ENCODE assay signal across 8 cellular contexts in the genomic region with DNA sequence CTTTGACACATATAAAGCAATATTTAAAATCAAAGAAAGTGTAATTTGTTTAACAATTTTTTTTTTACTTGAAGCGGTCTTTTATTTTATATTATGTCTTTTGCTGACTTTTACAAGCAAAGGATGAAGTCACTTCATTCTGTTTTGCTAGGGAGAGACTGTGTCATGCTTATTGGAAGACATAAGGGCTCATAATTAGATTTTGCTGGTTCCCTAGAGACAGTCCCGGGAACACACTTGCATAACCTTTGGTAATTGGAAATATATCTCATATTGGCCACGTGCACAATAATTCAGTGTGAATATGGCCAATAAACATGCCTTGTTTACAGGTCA. TPM values are rescaled to one million over a fixed set of nuclear protein-coding genes. Genes with fewer than 3 reads are reported as not detected.
DNase-seq lines count a peak whose midpoint lies in the region; ATAC-seq, FAIRE-seq and TF ChIP-seq lines count a peak whose summit lies in the region.

No MANE protein-coding gene starts in this region.

- peaks cover 49% of the 10 kb centered on the region for H3K79me2 ChIP-seq in K562 (ENCODE audit: control insufficient read depth, insufficient read depth, low read length)

- H4K20me1 ChIP-seq in BLaER1 (no peaks in the 10 kb centered on the region), K562 (replicated peaks; ENCODE audit: control insufficient read depth, insufficient read depth, low read length) (no peaks in the 10 kb centered on the region; the same call in 1 of the 2 replicates)

- H3K36me3 ChIP-seq in BLaER1, result peaks cover 22% of the 10 kb centered on the region
- peaks cover 21% of the 10 kb centered on the region; the same call in 2 of the 3 replicates for H3K36me3 ChIP-seq in K562 (ENCODE audit: control insufficient read depth, insufficient read depth, low read length)

- DNase-seq in K562 (ENCODE audit: extremely low read depth in 1 of 4, low spot score in 3 of 4) (no peak), GM10266 (ENCODE audit: extremely low spot score) (no peak), NOMO-1 (lab: John Stamatoyannopoulos, UW; ENCODE audit: unreplicated experiment in 2 of 2) (no peak)
- DNase-seq in natural killer cell treated with Interleukin-12 subunit alpha and Interleukin-12 subunit beta and Interleukin-15 and Interleukin-18, amount 100 ng/mL, for 72 hours (ENCODE audit: low spot score), result no peak

- CTCF ChIA-PET in K562 (lab: Yijun Ruan, JAX; ENCODE audit: low intra/inter-chr PET ratio), result no interaction called here

- 9% methylated on average over 3 of the region's 3 CpGs for WGBS in K562 (ENCODE audit: insufficient coverage, low coverage, missing lambda C conversion rate)

- H3K9me3 ChIP-seq in BLaER1 (peaks cover 35% of the 10 kb centered on the region), K562 (replicated peaks; ENCODE audit: control insufficient read depth, insufficient read depth, low read depth, low read length) (no peaks in the 10 kb centered on the region; the same call in none of the 2 replicates)

- H3K4me2 ChIP-seq in BLaER1 (peak overlapping the region; percentile 67), K562 (ENCODE audit: insufficient read depth, low read length) (peak overlapping the region; percentile 78)

- peaks cover 5% of the 10 kb centered on the region for H3K36me3 Mint-ChIP-seq in natural killer cell treated with Interleukin-12 subunit alpha and Interleukin-12 subunit beta and Interleukin-15 and Interleukin-18, amount 100 ng/mL, for 72 hours

- peak overlapping the region in 1 of 2 donors; percentile 61 for H3K27ac Mint-ChIP-seq in natural killer cell treated with Interleukin-12 subunit alpha and Interleukin-12 subunit beta and Interleukin-15 and Interleukin-18, amount 100 ng/mL, for 72 hours

- H3K4me3 Mint-ChIP-seq in natural killer cell treated with Interleukin-12 subunit alpha and Interleukin-12 subunit beta and Interleukin-15 and Interleukin-18, amount 100 ng/mL, for 72 hours, result peak overlapping the region; percentile 79

- BruUV-seq in K562 (replicated peaks; lab: Mats Ljungman, UMichigan), result no TSS peak

- ATAC-seq in HG03342 (IDR thresholded peaks at IDR 0.05; ENCODE audit: unreplicated experiment), result peak; percentile 2
- no peak; the same call in 2 of the 3 replicates for ATAC-seq in K562
- no peak for ATAC-seq in natural killer cell treated with Interleukin-12 subunit alpha and Interleukin-12 subunit beta and Interleukin-15 and Interleukin-18, amount 100 ng/mL, for 72 hours
- ATAC-seq in HG03097 (IDR thresholded peaks at IDR 0.05; ENCODE audit: low FRiP score, unreplicated experiment), result no peak
- ATAC-seq in GM21526 (IDR thresholded peaks at IDR 0.05; ENCODE audit: low FRiP score, unreplicated experiment), result no peak

- POLR2A ChIA-PET in K562 (lab: Yijun Ruan, JAX), result no interaction called here

- peaks cover 11% of the 10 kb centered on the region for H3K4me1 ChIP-seq in BLaER1
- H3K4me1 ChIP-seq in K562 (replicated peaks in 1 of 2; ENCODE audit: control insufficient read depth in 2 of 2, insufficient read depth in 2 of 2, low read length in 2 of 2), result peaks cover 5 to 9% of the 10 kb centered on the region in 2 experiments; a peak in 4 of 5 replicates

- TF ChIP-seq CTCF in K562 (IDR thresholded peaks at IDR 0.05 in 2 of 3, conservative IDR thresholded peaks at IDR 0.05 in 1 of 3; ENCODE audit: insufficient read depth in 2 of 3, low read depth in 1 of 3, low read length in 3 of 3) (no peak), GM10266 (IDR thresholded peaks at IDR 0.05; ENCODE audit: control insufficient read depth, insufficient read depth, low read depth, missing control alignments) (no peak)

- H3K9ac ChIP-seq in BLaER1 (peak overlapping the region; percentile 83; the same call in 1 of the 2 replicates), K562 (ENCODE audit: insufficient read depth in 1 of 2, low read depth in 2 of 2, low read length in 2 of 2) (peak overlapping the region in 1 of 2 experiments; percentile 80; a peak in 2 of 4 replicates)

- peak overlapping the region; percentile 99 for H2AFZ ChIP-seq in K562 (ENCODE audit: low read depth, low read length)

- H3K4me1 Mint-ChIP-seq in natural killer cell treated with Interleukin-12 subunit alpha and Interleukin-12 subunit beta and Interleukin-15 and Interleukin-18, amount 100 ng/mL, for 72 hours (ENCODE audit: low read depth in 2 of 2), result no peaks in the 10 kb centered on the region

- intact Hi-C loops in K562 (cut with micrococcal nuclease), result no loop called here

- FAIRE-seq in K562 (lab: Jason Lieb, UNC), result no peak

- TF ChIP-seq EP300 in K562 (IDR thresholded peaks at IDR 0.05; ENCODE audit: low read length), result no peak

- H3K27ac ChIP-seq in BLaER1 (no peak overlapping the region), K562 (ENCODE audit: extremely low read depth, low read depth, low read length) (peak overlapping the region; percentile 88)

- TF ChIP-seq POLR2A in K562 (conservative IDR thresholded peaks at IDR 0.05), result no peak

- H3K9me3 Mint-ChIP-seq in natural killer cell treated with Interleukin-12 subunit alpha and Interleukin-12 subunit beta and Interleukin-15 and Interleukin-18, amount 100 ng/mL, for 72 hours, result no peaks in the 10 kb centered on the region

- in situ Hi-C loops in K562 (cut with MboI), result no loop called here

- no peak for TF ChIP-seq RAD21 in K562 (CRISPR knock-in tag; conservative IDR thresholded peaks at IDR 0.05 in 1 of 2, IDR thresholded peaks at IDR 0.05 in 1 of 2)

- H3K27me3 Mint-ChIP-seq in natural killer cell treated with Interleukin-12 subunit alpha and Interleukin-12 subunit beta and Interleukin-15 and Interleukin-18, amount 100 ng/mL, for 72 hours, result peaks cover 15 to 23% of the 10 kb centered on the region in 2 donors

- H3K27me3 ChIP-seq in BLaER1 (no peaks in the 10 kb centered on the region), K562 (ENCODE audit: control insufficient read depth in 2 of 2, insufficient read depth in 2 of 2, low read length in 2 of 2) (no peaks in the 10 kb centered on the region)

- no peaks in the 10 kb centered on the region for H3K9me1 ChIP-seq in K562 (ENCODE audit: control insufficient read depth, insufficient read depth, low read length)

- H3K4me3 ChIP-seq in BLaER1 (peak overlapping the region; percentile 82), K562 (peak overlapping the region; percentile 87)

RNA-seq across cellular contexts. Expression of a gene that starts 0.4 kb away (rescaled TPM):
- total RNA-seq in K562 (2011; cell fraction: chromatin; rRNA removed; ENCODE audit: low replicate concordance), result 210 and 255 TPM in 2 replicates
- 116 and 127 TPM in 2 replicates for total RNA-seq in K562 (2011; cell fraction: nucleolus; rRNA removed)
- 147 and 162 TPM in 2 replicates for total RNA-seq in K562 (2011; cell fraction: nucleoplasm; rRNA removed)
- total RNA-seq in K562 (2014; rRNA removed) (115 TPM in 2 replicates), K562 (2014; rRNA removed; fragmentation: Illumina TruSeq; extraction: Trizol) (106 and 114 TPM in 2 replicates), K562 (2015; rRNA removed; fragmentation: Illumina TruSeq; extraction: Trizol) (98.1 and 105 TPM in 2 replicates), K562 (2021) (152 and 158 TPM in 2 replicates)
- polyA plus RNA-seq in K562 (2011; rRNA removed) (258 and 270 TPM in 2 replicates), K562 (2014; fragmentation: Illumina TruSeq; extraction: Trizol) (113 and 136 TPM in 2 replicates), K562 (2014; fragmentation: Nextera tagmentation; extraction: Ambion mirVana) (10 to 100 TPM; 47.4 to 53.0 TPM), K562 (2014; rRNA removed) (98.9 and 105 TPM in 2 replicates)
- polyA plus RNA-seq in K562 (2011; cell fraction: cytosol; rRNA removed), result 98.2 and 133 TPM in 2 replicates
- 136 and 256 TPM in 2 replicates for polyA plus RNA-seq in K562 (2011; cell fraction: nucleus; rRNA removed)
- 103 and 113 TPM in 2 replicates for polyA plus RNA-seq in K562 (2012)
- polyA minus RNA-seq in K562 (2011; rRNA and poly(A)+ RNA removed), result 409 and 471 TPM in 2 replicates
- 218 and 242 TPM in 2 replicates for polyA minus RNA-seq in K562 (2011; cell fraction: cytosol; rRNA and poly(A)+ RNA removed)
- polyA minus RNA-seq in K562 (2011; cell fraction: nucleus; rRNA and poly(A)+ RNA removed), result 195 and 518 TPM in 2 replicates
- total RNA-seq in natural killer cell treated with Interleukin-12 subunit alpha and Interleukin-12 subunit beta and Interleukin-15 and Interleukin-18, amount 100 ng/mL, for 72 hours, result 10 to 100 TPM; 20.1 to 36.0 TPM

RNA-seq across cellular contexts. Expression of a gene that starts 7.3 kb away (rescaled TPM):
- 8.4 and 9.7 TPM in 2 replicates for total RNA-seq in K562 (2011; cell fraction: chromatin; rRNA removed; ENCODE audit: low replicate concordance)
- total RNA-seq in K562 (2011; cell fraction: nucleolus; rRNA removed), result 4.3 TPM in 2 replicates
- 3.1 and 4.9 TPM in 2 replicates for total RNA-seq in K562 (2011; cell fraction: nucleoplasm; rRNA removed)
- total RNA-seq in K562 (2014; rRNA removed), result 6.6 and 7.8 TPM in 2 replicates
- 6.9 and 7.8 TPM in 2 replicates for total RNA-seq in K562 (2014; rRNA removed; fragmentation: Illumina TruSeq; extraction: Trizol)
- 6.3 and 7.5 TPM in 2 replicates for total RNA-seq in K562 (2015; rRNA removed; fragmentation: Illumina TruSeq; extraction: Trizol)
- total RNA-seq in K562 (2021), result 6.3 and 6.8 TPM in 2 replicates
- polyA plus RNA-seq in K562 (2011; rRNA removed), result 4.7 and 10.1 TPM in 2 replicates
- polyA plus RNA-seq in K562 (2011; cell fraction: cytosol; rRNA removed), result 3.6 and 10.6 TPM in 2 replicates
- polyA plus RNA-seq in K562 (2011; cell fraction: nucleus; rRNA removed), result 4.4 and 8.6 TPM in 2 replicates
- polyA plus RNA-seq in K562 (2012), result 8.6 and 9.6 TPM in 2 replicates
- polyA plus RNA-seq in K562 (2014; fragmentation: Illumina TruSeq; extraction: Trizol), result 8.5 and 9.8 TPM in 2 replicates
- 10 to 100 TPM in 1 of 2 experiments, 1 to 10 TPM in 1; 8.3 to 10.1 TPM for polyA plus RNA-seq in K562 (2014; fragmentation: Nextera tagmentation; extraction: Ambion mirVana)
- 5.5 TPM in 2 replicates for polyA plus RNA-seq in K562 (2014; rRNA removed)
- 4.2 and 7.3 TPM in 2 replicates for polyA minus RNA-seq in K562 (2011; rRNA and poly(A)+ RNA removed)
- polyA minus RNA-seq in K562 (2011; cell fraction: cytosol; rRNA and poly(A)+ RNA removed), result 0.91 and 3.4 TPM in 2 replicates
- 2.3 and 2.4 TPM in 2 replicates for polyA minus RNA-seq in K562 (2011; cell fraction: nucleus; rRNA and poly(A)+ RNA removed)
- total RNA-seq in natural killer cell treated with Interleukin-12 subunit alpha and Interleukin-12 subunit beta and Interleukin-15 and Interleukin-18, amount 100 ng/mL, for 72 hours, result under 1 TPM in 1 of 2 donors, not detected in 1; 0.19 TPM

RNA-seq across cellular contexts. Expression of a gene that starts 47.1 kb away (rescaled TPM):
- not detected in 2 replicates for total RNA-seq in K562 (2011; cell fraction: chromatin; rRNA removed; ENCODE audit: low replicate concordance)
- not detected in 2 replicates for total RNA-seq in K562 (2011; cell fraction: nucleolus; rRNA removed)
- not detected in 2 replicates for total RNA-seq in K562 (2011; cell fraction: nucleoplasm; rRNA removed)
- total RNA-seq in K562 (2014; rRNA removed), result not detected in 2 replicates
- total RNA-seq in K562 (2014; rRNA removed; fragmentation: Illumina TruSeq; extraction: Trizol), result not detected in 2 replicates
- not detected in 2 replicates for total RNA-seq in K562 (2015; rRNA removed; fragmentation: Illumina TruSeq; extraction: Trizol)
- not detected in 2 replicates for total RNA-seq in K562 (2021)
- polyA plus RNA-seq in K562 (2011; rRNA removed), result not detected in 2 replicates
- polyA plus RNA-seq in K562 (2011; cell fraction: cytosol; rRNA removed), result not detected in 2 replicates
- not detected in 2 replicates for polyA plus RNA-seq in K562 (2011; cell fraction: nucleus; rRNA removed)
- not detected in 2 replicates for polyA plus RNA-seq in K562 (2012)
- polyA plus RNA-seq in K562 (2014; fragmentation: Illumina TruSeq; extraction: Trizol), result not detected in 2 replicates
- polyA plus RNA-seq in K562 (2014; fragmentation: Nextera tagmentation; extraction: Ambion mirVana), result not detected
- polyA plus RNA-seq in K562 (2014; rRNA removed), result not detected in 2 replicates
- polyA minus RNA-seq in K562 (2011; rRNA and poly(A)+ RNA removed), result not detected in 2 replicates
- not detected in 2 replicates for polyA minus RNA-seq in K562 (2011; cell fraction: cytosol; rRNA and poly(A)+ RNA removed)
- not detected in 2 replicates for polyA minus RNA-seq in K562 (2011; cell fraction: nucleus; rRNA and poly(A)+ RNA removed)
- total RNA-seq in natural killer cell treated with Interleukin-12 subunit alpha and Interleukin-12 subunit beta and Interleukin-15 and Interleukin-18, amount 100 ng/mL, for 72 hours, result not detected
